In genomic region chr14:70045296-70045695, GRCh38 we compare ENCODE assay signal across 7 cellular contexts.
"Had no signal": no experiment of that assay in that cellular context is flagged by ENCODE, and none has a peak within 500 bp of the region (broad histone marks: within the 10 kb centered on the region; RNA-seq: fewer than 3 reads in every experiment).

No MANE protein-coding gene starts in this region.

- ATAC-seq: activated CD8-positive, alpha-beta T cell treated with anti-CD3 and anti-CD28 coated beads for 36 hours; activated T-cell treated with anti-CD3 and anti-CD28 coated beads, Interleukin-2, amount 50 U/mL, for 72 hours; gastroesophageal sphincter had no signal

- H3K4me3 ChIP-seq: gastroesophageal sphincter had no signal

- H3K27ac ChIP-seq: gastroesophageal sphincter had no signal

- H3K36me3 ChIP-seq: gastroesophageal sphincter had no signal

- DNase-seq: activated CD4-positive, alpha-beta T cell treated with anti-CD3 and anti-CD28 coated beads for 4 hours; activated CD8-positive, alpha-beta memory T cell treated with anti-CD3 and anti-CD28 coated beads, Interleukin-2, amount 50 U/mL, for 4 hours; activated gamma-delta T cell treated with Interleukin-2 at 50 U/mL for 16 hours; activated naive CD8-positive, alpha-beta T cell treated with anti-CD3 and anti-CD28 coated beads, Interleukin-2, amount 10 ng/mL, durations not matched to agents 7 days and 5 days had no signal

- H3K4me1 ChIP-seq: gastroesophageal sphincter had no signal

- H3K9me3 ChIP-seq: gastroesophageal sphincter had no signal
